Comparison of ENCODE assay signal across 23 cellular contexts in the genomic region with DNA sequence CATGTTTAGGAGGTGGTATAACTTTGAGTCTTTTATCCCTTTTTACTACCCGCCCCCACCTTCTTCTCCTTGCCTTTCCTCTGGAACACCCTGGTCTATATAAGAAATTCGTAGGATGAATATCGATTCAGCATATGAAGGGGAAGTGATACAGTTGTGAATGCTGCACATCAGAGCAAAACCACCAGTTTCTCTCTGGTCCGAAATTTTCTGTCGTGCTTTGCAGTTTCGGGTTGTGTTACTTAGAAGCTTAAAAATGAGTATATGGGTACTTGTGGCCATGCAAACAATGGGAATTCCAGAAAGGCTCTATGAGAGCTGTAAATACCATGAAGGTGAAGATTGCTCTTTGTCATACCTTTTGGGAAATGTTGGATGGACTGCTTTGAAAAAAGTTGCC.
"Had no signal": no experiment of that assay in that cellular context is flagged by ENCODE, and none has a peak within 500 bp of the region (broad histone marks: within the 10 kb centered on the region; RNA-seq: fewer than 3 reads in every experiment).

No MANE protein-coding gene starts in this region.

- H3K9me3 ChIP-seq: sigmoid colon, testis had no signal

- H3K9ac ChIP-seq: parathyroid adenoma had no signal

- H3K27me3 ChIP-seq: esophagus muscularis mucosa, foreskin keratinocyte, heart left ventricle, hepatocyte, right atrium auricular region, sigmoid colon, testis, tibial artery, upper lobe of left lung had no signal

- H3K4me2 ChIP-seq: hepatocyte had no signal

- H3K4me1 ChIP-seq: esophagus muscularis mucosa, foreskin keratinocyte, gastroesophageal sphincter, heart left ventricle, parathyroid adenoma, right atrium auricular region, sigmoid colon, testis, tibial artery, upper lobe of left lung had no signal

- DNase-seq: dermis blood vessel endothelial cell; effector memory CD4-positive, alpha-beta T cell; foreskin keratinocyte; heart left ventricle; kidney; sigmoid colon; stimulated activated CD4-positive, alpha-beta T cell treated with anti-CD3 and anti-CD28 coated beads, Interleukin-4, amount 100 ng/mL, for 4 hours; stimulated activated naive CD8-positive, alpha-beta T cell treated with anti-CD3 and anti-CD28 coated beads, Interleukin-15, Interleukin-2, amounts not matched to agents 100 U/mL and 50 U/mL, for 24 hours; substantia nigra; testis; tibial artery; upper lobe of left lung had no signal

- FAIRE-seq: endothelial cell of umbilical vein, kidney had no signal

- H3K4me3 ChIP-seq: coronary artery, esophagus muscularis mucosa, gastroesophageal sphincter, heart left ventricle, hepatocyte, lung, right atrium auricular region, sigmoid colon, testis, tibial artery, upper lobe of left lung had no signal

- H3K36me3 ChIP-seq: esophagus muscularis mucosa, gastroesophageal sphincter, heart left ventricle, right atrium auricular region, sigmoid colon, tibial artery, upper lobe of left lung had no signal

- H2AFZ ChIP-seq: hepatocyte, parathyroid adenoma had no signal

- ATAC-seq: foreskin keratinocyte; gastroesophageal sphincter; heart left ventricle; left lobe of liver; natural killer cell treated with Interleukin-12 subunit alpha and Interleukin-12 subunit beta and Interleukin-15 and Interleukin-18, amount 100 ng/mL, for 72 hours; stimulated activated memory B cell treated with anti-CD40 and anti-IgM and Interleukin-4, amounts not matched to agents 10 μg/mL and 1 μg/mL and 100 μg/mL, for 72 hours; stimulated activated naive CD8-positive, alpha-beta T cell treated with anti-CD3 and anti-CD28 coated beads, Interleukin-15, Interleukin-2, amounts not matched to agents 100 U/mL and 50 U/mL, for 24 hours had no signal

- H3K79me2 ChIP-seq: hepatocyte, parathyroid adenoma had no signal

- H3K27ac ChIP-seq: coronary artery, esophagus muscularis mucosa, foreskin keratinocyte, gastroesophageal sphincter, heart left ventricle, hepatocyte, parathyroid adenoma, right atrium auricular region, sigmoid colon, testis, tibial artery, upper lobe of left lung had no signal
